ENCODE assay signal across 12 cellular contexts in genomic region chr11:75280770-75281468, GRCh38. TPM values are rescaled to one million over a fixed set of nuclear protein-coding genes. Genes with fewer than 3 reads are reported as not detected.
DNase-seq lines count a peak whose midpoint lies in the region; ATAC-seq, FAIRE-seq and TF ChIP-seq lines count a peak whose summit lies in the region.
"Had no signal": no experiment of that assay in that cellular context is flagged by ENCODE, and none has a peak within 500 bp of the region (broad histone marks: within the 10 kb centered on the region; RNA-seq: fewer than 3 reads in every experiment).

No MANE protein-coding gene starts in this region.

- FAIRE-seq in kidney (lab: Jason Lieb, UNC): no peak

- peaks cover 45% of the 10 kb centered on the region for H3K4me1 Mint-ChIP-seq in CD4-positive, alpha-beta T cell (ENCODE audit: low read depth)

- peak overlapping the region; percentile 4 for H3K27ac ChIP-seq in CD4-positive, alpha-beta T cell (ENCODE audit: low read depth, low read length)
- H3K27ac ChIP-seq in angular gyrus (ENCODE audit: low read depth, low read length) (peak overlapping the region; percentile 70), kidney (ENCODE audit: low read depth in 2 of 2, low read length in 2 of 2) (peak overlapping the region in 1 of 2 donors; percentile 32)
- H3K27ac ChIP-seq: cardiac muscle cell, epithelial cell of prostate, GM23248 had no signal

- no peaks in the 10 kb centered on the region for H3K9me3 ChIP-seq in CD4-positive, alpha-beta T cell (ENCODE audit: control insufficient read depth, low read length)
- no peaks in the 10 kb centered on the region for H3K9me3 ChIP-seq in kidney (ENCODE audit: control insufficient read depth in 1 of 2, low read length in 2 of 2)
- H3K9me3 ChIP-seq: BE2C had no signal

- H3K4me3 ChIP-seq in kidney (ENCODE audit: low read length in 2 of 2): no peak overlapping the region
- H3K4me3 ChIP-seq: cardiac muscle cell, GM23248 had no signal

- H3K4me3 Mint-ChIP-seq in CD4-positive, alpha-beta T cell: no peak overlapping the region
- H3K4me3 Mint-ChIP-seq: type B pancreatic cell had no signal

- no peak overlapping the region for H3K9ac ChIP-seq in kidney (ENCODE audit: low read length in 2 of 2)
- H3K9ac ChIP-seq: GM23248 had no signal

- POLR2A ChIA-PET in CD4-positive, alpha-beta T cell (lab: Charles Lee): interaction anchor here (0.6 to 6.1 kb wide), 8 partner anchors 10 to 141 kb away, joined by 3 to 66 read pairs (median 7); partner anchors contain the start of gene ARRB1

- H3K36me3 ChIP-seq in kidney (ENCODE audit: control insufficient read depth in 1 of 2, insufficient read depth in 2 of 2, low read length in 2 of 2): peaks cover 7 to 23% of the 10 kb centered on the region in 2 donors
- H3K36me3 ChIP-seq: cardiac muscle cell had no signal

- H3K27ac Mint-ChIP-seq in CD4-positive, alpha-beta T cell: peak overlapping the region; percentile 87
- H3K27ac Mint-ChIP-seq: type B pancreatic cell had no signal

- CTCF ChIA-PET in CD4-positive, alpha-beta T cell (lab: Charles Lee): interaction anchor here (0.8 to 2.7 kb wide), 15 partner anchors 9 to 251 kb away, joined by 3 to 49 read pairs (median 5); no protein-coding TSS in a partner anchor

- no peak for DNase-seq in CD4-positive, alpha-beta T cell
- DNase-seq in kidney: peak; percentile 67
- peak; percentile 56 for DNase-seq in sciatic nerve (ENCODE audit: low spot score)
- DNase-seq in nucleus accumbens (lab: John Stamatoyannopoulos, UW): no peak
- DNase-seq in T-helper 1 cell: no peak
- DNase-seq in NOMO-1 treated with DMSO at 0.1 percent for 48 hours (lab: John Stamatoyannopoulos, UW; ENCODE audit: unreplicated experiment): no peak

- intact Hi-C loops in CD4-positive, alpha-beta T cell (cut with DNase I, micrococcal nuclease): loop anchor here (1.0 to 2.0 kb wide), 3 partner anchors 48 to 103 kb away; no protein-coding TSS in a partner anchor
- intact Hi-C loops in kidney (cut with DNase I) (no loop called here), sciatic nerve (cut with DNase I) (no loop called here)

- no peaks in the 10 kb centered on the region for H3K27me3 Mint-ChIP-seq in CD4-positive, alpha-beta T cell
- H3K27me3 Mint-ChIP-seq: type B pancreatic cell had no signal

- H3K36me3 Mint-ChIP-seq in CD4-positive, alpha-beta T cell (ENCODE audit: low read depth): peaks cover 78% of the 10 kb centered on the region

- no peaks in the 10 kb centered on the region for H3K4me1 ChIP-seq in kidney (ENCODE audit: control insufficient read depth in 1 of 2, insufficient read depth in 1 of 2, low read depth in 1 of 2, low read length in 2 of 2)

- no peak for TF ChIP-seq CTCF in CD4-positive, alpha-beta T cell (IDR thresholded peaks at IDR 0.05)
- no peak for TF ChIP-seq CTCF in kidney (IDR thresholded peaks at IDR 0.05; ENCODE audit: borderline replicate concordance, extremely low read depth, insufficient read depth)

- H3K27me3 ChIP-seq in CD4-positive, alpha-beta T cell (ENCODE audit: control insufficient read depth, insufficient read depth, low read length): no peaks in the 10 kb centered on the region
- H3K27me3 ChIP-seq: BE2C, cardiac muscle cell had no signal

- ATAC-seq in CD4-positive, alpha-beta T cell (ENCODE audit: poor library complexity): no peak
- ATAC-seq in sciatic nerve: no peak

- H3K9me3 Mint-ChIP-seq in CD4-positive, alpha-beta T cell: no peaks in the 10 kb centered on the region
- H3K9me3 Mint-ChIP-seq: type B pancreatic cell had no signal

RNA-seq across cellular contexts. Expression of gene TPBGL, which starts 40.3 kb away (rescaled TPM):
- under 1 TPM; 0.78 to 0.80 TPM for total RNA-seq in CD4-positive, alpha-beta T cell
- 0.69 TPM for total RNA-seq in kidney
- 0.13 TPM for polyA plus RNA-seq in kidney (ENCODE audit: insufficient read depth, low read depth, low replicate concordance)
- 0.31 TPM for total RNA-seq in sciatic nerve
- total RNA-seq: GM23248 had no signal
- polyA plus RNA-seq: GM23248 had no signal

Comparison
In these comparisons a context has a peak if more than half of its experiments do, and no peak if none do; other contexts are left out.
1. DNase-seq: peak in kidney (single experiment) and sciatic nerve (single experiment); none in CD4-positive, alpha-beta T cell (0 of 10), nucleus accumbens (0 of 56), T-helper 1 cell (0 of 5) and NOMO-1 treated with DMSO at 0.1 percent for 48 hours (single experiment).
2. intact Hi-C loops: an anchor here in CD4-positive, alpha-beta T cell (1.0 to 2.0 kb wide); none called in kidney and sciatic nerve.